In the genomic region with DNA sequence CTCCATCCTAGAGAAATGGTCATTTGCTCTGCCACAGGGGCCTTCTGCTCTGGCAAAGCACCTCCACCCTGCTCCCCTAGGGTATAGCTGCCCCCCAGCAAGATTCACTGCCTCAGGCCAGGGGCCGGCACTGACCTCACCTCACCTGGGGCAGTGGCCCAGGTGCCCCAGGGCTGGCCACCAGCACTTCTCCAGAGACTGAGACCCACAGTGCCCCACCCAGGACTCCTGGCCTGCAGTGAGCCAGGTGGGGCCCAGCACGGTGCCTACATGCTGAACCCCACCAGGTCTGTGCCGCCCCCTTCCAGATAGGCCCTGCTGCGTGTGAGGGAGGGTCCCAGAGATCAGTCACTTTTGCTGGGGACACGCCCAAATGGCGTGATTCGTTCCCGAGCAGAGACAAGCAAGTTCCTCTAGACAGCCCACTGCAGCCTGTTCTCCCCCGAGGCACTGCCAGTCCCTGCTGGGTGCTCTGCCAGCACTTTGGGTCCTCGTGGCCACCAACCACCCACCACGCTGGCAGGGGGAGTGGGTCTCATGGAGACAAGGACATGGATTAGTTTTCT, we compare ENCODE assay signal across 1 cellular context.
TF ChIP-seq lines count a peak whose summit lies in the region.

No MANE protein-coding gene starts in this region.

TF ChIP-seq in HepG2, 621 proteins besides CTCF, POLR2A, EP300 and RAD21:
- TF ChIP-seq, protein P1, sequence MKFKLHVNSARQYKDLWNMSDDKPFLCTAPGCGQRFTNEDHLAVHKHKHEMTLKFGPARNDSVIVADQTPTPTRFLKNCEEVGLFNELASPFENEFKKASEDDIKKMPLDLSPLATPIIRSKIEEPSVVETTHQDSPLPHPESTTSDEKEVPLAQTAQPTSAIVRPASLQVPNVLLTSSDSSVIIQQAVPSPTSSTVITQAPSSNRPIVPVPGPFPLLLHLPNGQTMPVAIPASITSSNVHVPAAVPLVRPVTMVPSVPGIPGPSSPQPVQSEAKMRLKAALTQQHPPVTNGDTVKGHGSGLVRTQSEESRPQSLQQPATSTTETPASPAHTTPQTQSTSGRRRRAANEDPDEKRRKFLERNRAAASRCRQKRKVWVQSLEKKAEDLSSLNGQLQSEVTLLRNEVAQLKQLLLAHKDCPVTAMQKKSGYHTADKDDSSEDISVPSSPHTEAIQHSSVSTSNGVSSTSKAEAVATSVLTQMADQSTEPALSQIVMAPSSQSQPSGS (CRISPR knock-in tag; IDR thresholded peaks at IDR 0.05): no peak
- TF ChIP-seq MAX (IDR thresholded peaks at IDR 0.05) (no peak), PAF1 (CRISPR knock-in tag; IDR thresholded peaks at IDR 0.05) (no peak), MNT (IDR thresholded peaks at IDR 0.05) (no peak), ZNF354B (CRISPR knock-in tag; IDR thresholded peaks at IDR 0.05) (no peak)
